35 cellular contexts compared by ENCODE assay signal in the genomic region with DNA sequence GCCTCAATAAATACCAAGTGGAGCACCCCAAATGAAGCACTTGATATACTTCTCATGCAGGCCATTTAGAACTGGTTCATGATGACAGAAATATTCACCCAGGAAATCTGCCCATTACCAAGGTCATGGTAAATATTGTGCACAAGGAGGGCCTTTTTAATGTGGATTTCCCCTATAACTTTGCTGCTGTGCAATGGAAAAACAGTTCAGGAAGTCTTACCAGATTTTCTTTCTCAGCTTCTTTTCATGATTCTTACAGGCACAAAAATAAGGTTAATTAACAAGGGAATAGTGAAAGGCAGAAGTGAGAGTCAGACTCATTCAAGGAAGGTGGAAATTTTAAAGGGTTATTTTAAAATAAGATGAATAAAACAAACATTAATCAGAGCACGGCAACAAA.
"Had no signal": no experiment of that assay in that cellular context is flagged by ENCODE, and none has a peak within 500 bp of the region (broad histone marks: within the 10 kb centered on the region; RNA-seq: fewer than 3 reads in every experiment).

No MANE protein-coding gene starts in this region.

- H3K4me3 ChIP-seq: MG63 had no signal

- H3K27me3 ChIP-seq: MG63 had no signal

- DNase-seq: MG63, MM.1S, MV-4-11, NCI-H1048, NCI-H1092, NCI-H1092 treated with DMSO at 0.1 percent for 48 hours, NCI-H1105, NCI-H1105 treated with DMSO at 0.1 percent for 48 hours, NCI-H1417, NCI-H1417 treated with DMSO at 0.1 percent for 48 hours, NCI-H1436, NCI-H1436 treated with DMSO at 0.1 percent for 48 hours, NCI-H146, NCI-H1694, NCI-H1694 treated with DMSO at 0.1 percent for 48 hours, NCI-H187, NCI-H187 treated with DMSO at 0.1 percent for 48 hours, NCI-H1930, NCI-H2029, NCI-H2029 treated with DMSO at 0.1 percent for 48 hours, NCI-H2081, NCI-H2081 treated with DMSO at 0.1 percent for 48 hours, NCI-H2107, NCI-H2171, NCI-H2171 treated with DMSO at 0.1 percent for 48 hours, NCI-H2227 treated with DMSO at 0.1 percent for 48 hours, NCI-H226, NCI-H345, NCI-H446, NCI-H446 treated with DMSO at 0.1 percent for 48 hours, NCI-H510A, NCI-H510A treated with DMSO at 0.1 percent for 48 hours, NCI-H524, NCI-H524 treated with DMSO at 0.1 percent for 48 hours, NCI-H526 had no signal

- H3K9me3 ChIP-seq: MG63 had no signal

- H3K36me3 ChIP-seq: MG63 had no signal
